ENCODE assay signal across 8 cellular contexts in genomic region chr3:49121244-49121671, GRCh38. TPM values are rescaled to one million over a fixed set of nuclear protein-coding genes. Genes with fewer than 3 reads are reported as not detected.
A peak's percentile ranks its signal among the peaks of the same experiment; 100 is the strongest.
DNase-seq lines count a peak whose midpoint lies in the region; ATAC-seq and TF ChIP-seq lines count a peak whose summit lies in the region.

No MANE protein-coding gene starts in this region.

- no peak for DNase-seq in MG63
- no peak for DNase-seq in coronary artery (ENCODE audit: low spot score)
- DNase-seq in HT-29 (ENCODE audit: low spot score) = no peak
- DNase-seq in CD1c-positive myeloid dendritic cell (ENCODE audit: extremely low spot score) = no peak
- no peak for DNase-seq in KBM-7

- peak overlapping the region; percentile 90 to 97 (median 97); a peak in 21 of 22 replicates for H3K27ac ChIP-seq in BLaER1 treated with 17β-estradiol and CSF1 and Interleukin-3, amounts not matched to agents 10 nM and 100 nM
- peak overlapping the region; percentile 91 to 97 for H3K27ac ChIP-seq in coronary artery

- TF ChIP-seq CTCF in coronary artery (IDR thresholded peaks at IDR 0.05) = no peak

- H3K27me3 ChIP-seq in BLaER1 treated with 17β-estradiol and CSF1 and Interleukin-3, amounts not matched to agents 10 nM and 100 nM = no peaks in the 10 kb centered on the region
- no peaks in the 10 kb centered on the region for H3K27me3 ChIP-seq in MG63
- no peaks in the 10 kb centered on the region for H3K27me3 ChIP-seq in neuron (ENCODE audit: insufficient read depth, low read length)

- H3K9ac ChIP-seq in BLaER1 treated with 17β-estradiol and CSF1 and Interleukin-3, amounts not matched to agents 10 nM and 100 nM = peak overlapping the region; percentile 91 to 98 (median 96); a peak in 21 of 22 replicates

- H4K20me1 ChIP-seq in BLaER1 treated with 17β-estradiol and CSF1 and Interleukin-3, amounts not matched to agents 10 nM and 100 nM = peaks cover 0 to 16% (median 0%) of the 10 kb centered on the region in 11 experiments; a peak in 7 of 22 replicates

- H3K4me3 ChIP-seq in BLaER1 treated with 17β-estradiol and CSF1 and Interleukin-3, amounts not matched to agents 10 nM and 100 nM = peak overlapping the region; percentile 86 to 99 (median 90)
- H3K4me3 ChIP-seq in MG63 (peak overlapping the region; percentile 70), coronary artery (peak overlapping the region; percentile 94), neuron (ENCODE audit: low read length) (peak overlapping the region; percentile 94)

- H3K4me2 ChIP-seq in BLaER1 treated with 17β-estradiol and CSF1 and Interleukin-3, amounts not matched to agents 10 nM and 100 nM = peak overlapping the region; percentile 95 to 99 (median 98)

- H3K36me3 ChIP-seq in BLaER1 treated with 17β-estradiol and CSF1 and Interleukin-3, amounts not matched to agents 10 nM and 100 nM = peaks cover 27 to 33% (median 29%) of the 10 kb centered on the region in 11 experiments
- H3K36me3 ChIP-seq in MG63 (peaks cover 6% of the 10 kb centered on the region), neuron (ENCODE audit: insufficient read depth, low read length) (peaks cover 65% of the 10 kb centered on the region)

- peak overlapping the region; percentile 10 for H2AFZ ChIP-seq in neuron (ENCODE audit: low read depth, low read length)

- no peak for ATAC-seq in HG02588 (IDR thresholded peaks at IDR 0.05; ENCODE audit: unreplicated experiment)

- in situ Hi-C loops in KBM-7 (cut with MboI; ENCODE audit: low pct_unique_long_range_greater_than_20kb, low sequenced_read_pairs) = no loop called here

- no peaks in the 10 kb centered on the region for H3K9me3 ChIP-seq in BLaER1 treated with 17β-estradiol and CSF1 and Interleukin-3, amounts not matched to agents 10 nM and 100 nM (replicated peaks in 1 of 11)
- H3K9me3 ChIP-seq in MG63 (no peaks in the 10 kb centered on the region), neuron (ENCODE audit: low read length) (no peaks in the 10 kb centered on the region)

- peaks cover 16 to 24% (median 21%) of the 10 kb centered on the region in 10 experiments for H3K4me1 ChIP-seq in BLaER1 treated with 17β-estradiol and CSF1 and Interleukin-3, amounts not matched to agents 10 nM and 100 nM
- H3K4me1 ChIP-seq in neuron (ENCODE audit: insufficient read depth, low read length) = peaks cover 15% of the 10 kb centered on the region

RNA-seq across cellular contexts. Expression of gene USP19, which starts 0.6 kb away (rescaled TPM):
- 31.5 and 120 TPM in 2 replicates for total RNA-seq in MG63 (2014; rRNA removed; shearing (Covaris generic); ENCODE audit: low replicate concordance)
- total RNA-seq in HT-29 (2014; rRNA removed; shearing (Covaris generic)) = 39.3 and 49.3 TPM in 2 replicates

RNA-seq across cellular contexts. Expression of gene LAMB2, which starts 11.6 kb away (rescaled TPM):
- 32.7 and 99.4 TPM in 2 replicates for total RNA-seq in MG63 (2014; rRNA removed; shearing (Covaris generic); ENCODE audit: low replicate concordance)
- 49.5 and 56.8 TPM in 2 replicates for total RNA-seq in HT-29 (2014; rRNA removed; shearing (Covaris generic))

RNA-seq across cellular contexts. Expression of gene QARS1, which starts 16.7 kb away (rescaled TPM):
- 97.3 and 152 TPM in 2 replicates for total RNA-seq in MG63 (2014; rRNA removed; shearing (Covaris generic); ENCODE audit: low replicate concordance)
- total RNA-seq in HT-29 (2014; rRNA removed; shearing (Covaris generic)) = 272 and 291 TPM in 2 replicates

RNA-seq across cellular contexts. Expression of gene QRICH1, which starts 27.4 kb away (rescaled TPM):
- total RNA-seq in MG63 (2014; rRNA removed; shearing (Covaris generic); ENCODE audit: low replicate concordance) = 69.4 and 77.3 TPM in 2 replicates
- 51.6 and 74.4 TPM in 2 replicates for total RNA-seq in HT-29 (2014; rRNA removed; shearing (Covaris generic))

RNA-seq across cellular contexts. Expression of gene CCDC71, which starts 44.9 kb away (rescaled TPM):
- total RNA-seq in MG63 (2014; rRNA removed; shearing (Covaris generic); ENCODE audit: low replicate concordance) = 36.4 and 39.6 TPM in 2 replicates
- total RNA-seq in HT-29 (2014; rRNA removed; shearing (Covaris generic)) = 12.4 and 19.5 TPM in 2 replicates
